15 cellular contexts compared by ENCODE assay signal in the genomic region with DNA sequence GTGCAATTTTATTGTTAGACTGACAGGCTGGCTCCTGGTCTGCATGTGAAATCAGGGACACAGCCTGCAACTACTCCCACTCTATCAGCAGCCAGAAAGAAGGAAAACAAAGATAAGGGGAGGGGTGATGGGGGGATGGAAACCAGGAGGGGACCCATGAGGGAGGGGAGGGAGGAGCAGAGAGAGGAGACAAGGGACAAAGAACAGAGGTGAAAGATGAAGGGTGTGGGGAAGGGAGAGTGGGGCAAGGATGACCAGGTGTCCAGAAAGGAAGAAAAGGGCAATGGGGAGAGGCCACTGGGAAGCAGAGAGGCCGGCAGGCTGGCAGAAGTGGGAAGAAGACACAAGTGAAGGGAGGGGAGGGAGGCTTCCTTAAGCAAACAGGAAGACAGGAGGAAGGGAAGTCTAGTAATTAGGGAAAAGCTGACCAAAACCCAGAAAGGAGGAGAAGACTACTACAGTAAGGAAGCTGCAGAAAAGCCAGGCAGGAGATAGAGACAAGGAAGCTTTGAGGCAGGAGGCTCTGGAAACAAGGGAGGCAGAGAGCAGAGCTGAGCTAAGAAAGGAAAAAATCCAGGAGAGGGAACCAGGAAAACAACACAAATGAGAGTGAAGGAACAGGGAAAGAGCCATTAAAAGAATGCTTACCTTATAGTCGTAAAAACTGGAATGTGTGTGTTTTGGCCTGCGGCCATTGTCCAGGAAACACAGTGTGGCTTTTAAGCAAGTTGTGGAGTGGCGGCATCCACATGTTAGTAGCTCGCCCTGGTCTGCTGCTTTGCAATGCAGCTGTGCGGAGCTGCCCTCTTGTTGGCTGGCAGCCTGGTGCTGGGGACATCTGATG.
DNase-seq lines count a peak whose midpoint lies in the region; ATAC-seq and TF ChIP-seq lines count a peak whose summit lies in the region.
"Had no signal": no experiment of that assay in that cellular context is flagged by ENCODE, and none has a peak within 500 bp of the region (broad histone marks: within the 10 kb centered on the region; RNA-seq: fewer than 3 reads in every experiment).

No MANE protein-coding gene starts in this region.

- peak overlapping the region; percentile 54 for H3K4me2 ChIP-seq in neural progenitor cell

- H3K36me3 Mint-ChIP-seq in neural progenitor cell: no peaks in the 10 kb centered on the region
- H3K36me3 Mint-ChIP-seq: CD4-positive, alpha-beta memory T cell had no signal

- peaks cover 0 to 18% (median 9%) of the 10 kb centered on the region in 3 donors for H3K4me1 ChIP-seq in gastroesophageal sphincter
- peaks cover 33% of the 10 kb centered on the region for H3K4me1 ChIP-seq in neural progenitor cell

- no peak for TF ChIP-seq POLR2A in gastroesophageal sphincter (IDR thresholded peaks at IDR 0.05)

- H3F3A ChIP-seq in neural progenitor cell (ENCODE audit: low read depth): peaks cover 3% of the 10 kb centered on the region

- no peak for TF ChIP-seq EP300 in gastroesophageal sphincter (IDR thresholded peaks at IDR 0.05)

- H3K9me3 Mint-ChIP-seq in neural progenitor cell: no peaks in the 10 kb centered on the region
- H3K9me3 Mint-ChIP-seq: activated CD4-positive, alpha-beta T cell treated with anti-CD3 and anti-CD28 coated beads, Interleukin-2, amount 10 ng/mL, durations not matched to agents 7 days and 5 days; HFFc6 had no signal

- TF ChIP-seq CTCF in C4-2B (conservative IDR thresholded peaks at IDR 0.05): no peak
- TF ChIP-seq CTCF in gastroesophageal sphincter (IDR thresholded peaks at IDR 0.05): no peak
- TF ChIP-seq CTCF in neural progenitor cell (IDR thresholded peaks at IDR 0.05): no peak

- ATAC-seq in gastroesophageal sphincter (no peak), GM19351 (IDR thresholded peaks at IDR 0.05; ENCODE audit: unreplicated experiment) (no peak)

- H3K9ac ChIP-seq in neural progenitor cell: no peak overlapping the region

- H3K79me2 ChIP-seq in neural progenitor cell (ENCODE audit: low read depth): no peaks in the 10 kb centered on the region

- H3K27ac Mint-ChIP-seq in neural progenitor cell: peak overlapping the region; percentile 78
- H3K27ac Mint-ChIP-seq: activated CD4-positive, alpha-beta T cell treated with anti-CD3 and anti-CD28 coated beads, Interleukin-2, amount 10 ng/mL, durations not matched to agents 7 days and 5 days; HFFc6 had no signal

- H3K27me3 ChIP-seq in gastroesophageal sphincter (no peaks in the 10 kb centered on the region), neural progenitor cell (no peaks in the 10 kb centered on the region)

- H3K4me3 ChIP-seq in gastroesophageal sphincter (no peak overlapping the region), neural progenitor cell (no peak overlapping the region)
- H3K4me3 ChIP-seq: GM12878, SK-N-MC, upper lobe of right lung had no signal

- H2AFZ ChIP-seq in neural progenitor cell (replicated peaks): peak overlapping the region; percentile 78

- H3K9me3 ChIP-seq in gastroesophageal sphincter (no peaks in the 10 kb centered on the region), neural progenitor cell (ENCODE audit: low read depth) (no peaks in the 10 kb centered on the region)
- H3K9me3 ChIP-seq: upper lobe of right lung had no signal

- H3K27ac ChIP-seq in C4-2B: peak overlapping the region; percentile 41
- peak overlapping the region in 3 of 4 donors; percentile 20 to 48 (median 31) for H3K27ac ChIP-seq in gastroesophageal sphincter
- H3K27ac ChIP-seq in neural progenitor cell: peak overlapping the region; percentile 37
- H3K27ac ChIP-seq: SK-N-MC, upper lobe of right lung had no signal

- peaks cover 9% of the 10 kb centered on the region for H3K27me3 Mint-ChIP-seq in neural progenitor cell (ENCODE audit: insufficient read depth, low read depth)
- H3K27me3 Mint-ChIP-seq: activated CD4-positive, alpha-beta T cell treated with anti-CD3 and anti-CD28 coated beads, Interleukin-2, amount 10 ng/mL, durations not matched to agents 7 days and 5 days had no signal

- DNase-seq in NAMALWA (ENCODE audit: low spot score) (peak; percentile 61), neural progenitor cell (ENCODE audit: low spot score) (peak; percentile 38), DMS153 treated with DMSO at 0.1 percent for 48 hours (lab: John Stamatoyannopoulos, UW; ENCODE audit: unreplicated experiment) (no peak)
- DNase-seq in stimulated activated CD8-positive, alpha-beta memory T cell treated with anti-CD3 and anti-CD28 coated beads, Interleukin-4, amount 100 ng/mL, for 48 hours: no peak
- no peak for DNase-seq in stimulated activated CD4-positive, alpha-beta T cell treated with anti-CD3 and anti-CD28 coated beads, Interleukin-2, amount 100 ng/mL, for 24 hours
- DNase-seq: activated gamma-delta T cell, upper lobe of right lung had no signal

- peaks cover 49% of the 10 kb centered on the region for H3K4me1 Mint-ChIP-seq in neural progenitor cell
- H3K4me1 Mint-ChIP-seq: activated CD4-positive, alpha-beta T cell treated with anti-CD3 and anti-CD28 coated beads, Interleukin-2, amount 10 ng/mL, durations not matched to agents 7 days and 5 days; CD4-positive, alpha-beta memory T cell had no signal

- no peaks in the 10 kb centered on the region for H4K20me1 ChIP-seq in neural progenitor cell (ENCODE audit: low read depth)

- 56 to 74% methylated on average over 1 to 6 of the region's 6 CpGs for WGBS in gastroesophageal sphincter (ENCODE audit: low coverage in 1 of 2), 2 donors

- H3K36me3 ChIP-seq in gastroesophageal sphincter (no peaks in the 10 kb centered on the region), neural progenitor cell (no peaks in the 10 kb centered on the region)
- H3K36me3 ChIP-seq: upper lobe of right lung had no signal

- peak overlapping the region; percentile 4 for H3K4me3 Mint-ChIP-seq in neural progenitor cell
- H3K4me3 Mint-ChIP-seq: activated CD4-positive, alpha-beta T cell treated with anti-CD3 and anti-CD28 coated beads, Interleukin-2, amount 10 ng/mL, durations not matched to agents 7 days and 5 days; CD4-positive, alpha-beta memory T cell; HFFc6 had no signal

Comparison
In these comparisons a context has a peak if more than half of its experiments do, and no peak if none do; other contexts are left out.
1. DNase-seq: peak in NAMALWA (single experiment) and neural progenitor cell (single experiment); none in DMS153 treated with DMSO at 0.1 percent for 48 hours (single experiment), stimulated activated CD8-positive, alpha-beta memory T cell treated with anti-CD3 and anti-CD28 coated beads, Interleukin-4, amount 100 ng/mL, for 48 hours (single experiment) and stimulated activated CD4-positive, alpha-beta T cell treated with anti-CD3 and anti-CD28 coated beads, Interleukin-2, amount 100 ng/mL, for 24 hours (0 of 2).
2. Peak in every context shown above with its lines, with median percentiles within 50 percentile points of each other: H3K27ac ChIP-seq.